ENCODE assay signal across 2 cellular contexts in genomic region chr3:35640736-35641135, GRCh38.
TF ChIP-seq lines count a peak whose summit lies in the region.

No MANE protein-coding gene starts in this region.

TF ChIP-seq in liver, 16 proteins besides CTCF, POLR2A, EP300 and RAD21:
- TF ChIP-seq FOXA1 (IDR thresholded peaks at IDR 0.05) (no peak), RXRA (IDR thresholded peaks at IDR 0.05) (no peak), HNF4A (conservative IDR thresholded peaks at IDR 0.05) (no peak), JUND (IDR thresholded peaks at IDR 0.05) (no peak), SP1 (IDR thresholded peaks at IDR 0.05) (no peak), GABPA (IDR thresholded peaks at IDR 0.05 in 1 of 2, conservative IDR thresholded peaks at IDR 0.05 in 1 of 2) (no peak)

TF ChIP-seq in HepG2, 621 proteins besides CTCF, POLR2A, EP300 and RAD21:
- no peak for TF ChIP-seq POLR2AphosphoS5 (IDR thresholded peaks at IDR 0.05; ENCODE audit: low read depth, low read length)
- TF ChIP-seq ZNF720 (CRISPR knock-in tag; IDR thresholded peaks at IDR 0.05): no peak
- no peak for TF ChIP-seq POLR2AphosphoS2 (IDR thresholded peaks at IDR 0.05; ENCODE audit: low read depth, low read length)
- TF ChIP-seq ZNF572 (CRISPR knock-in tag; IDR thresholded peaks at IDR 0.05): no peak
- TF ChIP-seq DMAP1 (CRISPR knock-in tag; IDR thresholded peaks at IDR 0.05): no peak
- no peak for TF ChIP-seq ZNF24 (IDR thresholded peaks at IDR 0.05)
- no peak for TF ChIP-seq FOXO1 (CRISPR knock-in tag; IDR thresholded peaks at IDR 0.05)
